In genomic region chr7:115289966-115290365, GRCh38 we compare ENCODE assay signal across 22 cellular contexts.
A peak's percentile ranks its signal among the peaks of the same experiment; 100 is the strongest.
DNase-seq lines count a peak whose midpoint lies in the region; FAIRE-seq and TF ChIP-seq lines count a peak whose summit lies in the region.
"Had no signal": no experiment of that assay in that cellular context is flagged by ENCODE, and none has a peak within 500 bp of the region (broad histone marks: within the 10 kb centered on the region; RNA-seq: fewer than 3 reads in every experiment).

No MANE protein-coding gene starts in this region.

- no peaks in the 10 kb centered on the region for H3K36me3 ChIP-seq in adipocyte (ENCODE audit: control insufficient read depth, insufficient read depth, low read length, severe bottlenecking)
- no peaks in the 10 kb centered on the region for H3K36me3 ChIP-seq in ascending aorta
- H3K36me3 ChIP-seq: BE2C had no signal

- H3K27me3 ChIP-seq in adipocyte (replicated peaks; ENCODE audit: control insufficient read depth, insufficient read depth, low read length) (no peaks in the 10 kb centered on the region), ascending aorta (no peaks in the 10 kb centered on the region)
- H3K27me3 ChIP-seq: BE2C had no signal

- no peak for FAIRE-seq in urothelium cell line (lab: Jason Lieb, UNC)
- FAIRE-seq: GM12878 had no signal

- no peak overlapping the region for H3K27ac ChIP-seq in ascending aorta

- intact Hi-C loops in ascending aorta (cut with DNase I) = no loop called here

- H3K4me3 ChIP-seq in adipocyte (ENCODE audit: low read length) (no peak overlapping the region), ascending aorta (no peak overlapping the region)
- H3K4me3 ChIP-seq: GM12878 had no signal

- H3K4me1 ChIP-seq in adipocyte (ENCODE audit: control insufficient read depth, insufficient read depth, low read length) (peaks cover 4% of the 10 kb centered on the region), ascending aorta (no peaks in the 10 kb centered on the region)
- H3K4me1 ChIP-seq: BE2C had no signal

- H3K9ac ChIP-seq in adipocyte (ENCODE audit: low read length) = no peak overlapping the region

- DNase-seq in ELR (ENCODE audit: low read depth) (peak; percentile 41), adipocyte (ENCODE audit: low read depth) (peak; percentile 57), fibroblast of peridontal ligament (ENCODE audit: extremely low read depth) (peak; percentile 52), urothelium cell line (ENCODE audit: low spot score) (no peak), ascending aorta (ENCODE audit: low spot score in 2 of 2) (no peak), medulla oblongata (ENCODE audit: extremely low spot score) (no peak), NCI-H1694 (lab: John Stamatoyannopoulos, UW) (no peak)
- DNase-seq: ACHN; BE2C; CD4-positive, CD25-positive, alpha-beta regulatory T cell; COR-L47; DMS 273 treated with DMSO at 0.1 percent for 48 hours; GF-D8; H9; MM.1S; NCI-H1092 treated with DMSO at 0.1 percent for 48 hours; NCI-H510A treated with DMSO at 0.1 percent for 48 hours; NCI-H82; OCI-M1; RPMI8226; SHP77 treated with DMSO at 0.1 percent for 48 hours had no signal

- TF ChIP-seq CTCF in ascending aorta (IDR thresholded peaks at IDR 0.05) = no peak

- H3K9me3 ChIP-seq in adipocyte (ENCODE audit: control insufficient read depth, low read length) (no peaks in the 10 kb centered on the region), ascending aorta (no peaks in the 10 kb centered on the region)
- H3K9me3 ChIP-seq: BE2C had no signal

Comparison
In these comparisons a context has a peak if more than half of its experiments do, and no peak if none do; other contexts are left out.
1. DNase-seq: peak in ELR (single experiment), adipocyte (single experiment) and fibroblast of peridontal ligament (single experiment); none in urothelium cell line (single experiment), ascending aorta (0 of 2), medulla oblongata (single experiment) and NCI-H1694 (single experiment).